Comparison of ENCODE assay signal across 1 cellular context in genomic region chr1:155322953-155323728, GRCh38.
TF ChIP-seq lines count a peak whose summit lies in the region.

No MANE protein-coding gene starts in this region.

TF ChIP-seq in HEK293, 187 proteins besides CTCF, POLR2A, EP300 and RAD21 (continued from another document):
- TF ChIP-seq PRDM2 (tag by site-specific recombination; IDR thresholded peaks at IDR 0.05; ENCODE audit: borderline replicate concordance) (no peak), EGR2 (tag by site-specific recombination; IDR thresholded peaks at IDR 0.05; ENCODE audit: low read depth) (no peak), INSM2 (tag by site-specific recombination; IDR thresholded peaks at IDR 0.05) (no peak; the same call in 1 of the 2 replicates), ZNF324 (tag by site-specific recombination; IDR thresholded peaks at IDR 0.05) (peak; percentile 88; the same call in 1 of the 2 replicates), ZNF280C (tag by site-specific recombination; IDR thresholded peaks at IDR 0.05) (no peak), ZNF639 (tag by site-specific recombination; IDR thresholded peaks at IDR 0.05) (peak; percentile 42; the same call in 1 of the 2 replicates), ZNF561 (tag by site-specific recombination; IDR thresholded peaks at IDR 0.05; ENCODE audit: borderline replicate concordance) (peak; percentile 78; the same call in 1 of the 2 replicates), BCL11B (tag by site-specific recombination; IDR thresholded peaks at IDR 0.05; ENCODE audit: low read depth) (peak; percentile 87), ZNF677 (tag by site-specific recombination; IDR thresholded peaks at IDR 0.05) (no peak), ZBTB17 (tag by site-specific recombination; IDR thresholded peaks at IDR 0.05) (peak; percentile 66), ZNF48 (tag by site-specific recombination; IDR thresholded peaks at IDR 0.05) (no peak), ZSCAN18 (tag by site-specific recombination; IDR thresholded peaks at IDR 0.05) (no peak), ZSCAN23 (tag by site-specific recombination; IDR thresholded peaks at IDR 0.05) (no peak; the same call in 1 of the 2 replicates), OVOL3 (tag by site-specific recombination; IDR thresholded peaks at IDR 0.05) (no peak), ZNF514 (tag by site-specific recombination; IDR thresholded peaks at IDR 0.05) (no peak), ZEB2 (tag by site-specific recombination; IDR thresholded peaks at IDR 0.05) (peak; percentile 96), ZNF571 (tag by site-specific recombination; IDR thresholded peaks at IDR 0.05) (no peak), PRDM1 (tag by site-specific recombination; IDR thresholded peaks at IDR 0.05) (no peak), ZNF19 (tag by site-specific recombination; IDR thresholded peaks at IDR 0.05; ENCODE audit: low read depth) (no peak), ZNF600 (tag by site-specific recombination; IDR thresholded peaks at IDR 0.05) (peak; percentile 84), ZBTB20 (tag by site-specific recombination; IDR thresholded peaks at IDR 0.05) (peak; percentile 89), ZNF585B (tag by site-specific recombination; IDR thresholded peaks at IDR 0.05) (no peak), ZNF121 (tag by site-specific recombination; IDR thresholded peaks at IDR 0.05) (no peak), ZSCAN5A (tag by site-specific recombination; IDR thresholded peaks at IDR 0.05) (no peak), ZBTB1 (tag by site-specific recombination; IDR thresholded peaks at IDR 0.05) (no peak), ZIC2 (tag by site-specific recombination; IDR thresholded peaks at IDR 0.05) (no peak; the same call in none of the 2 replicates), KLF7 (tag by site-specific recombination; IDR thresholded peaks at IDR 0.05; ENCODE audit: borderline replicate concordance) (peak; percentile 45; the same call in 1 of the 2 replicates), ZNF416 (tag by site-specific recombination; IDR thresholded peaks at IDR 0.05) (no peak), ZNF549 (tag by site-specific recombination; IDR thresholded peaks at IDR 0.05) (no peak), ZNF2 (tag by site-specific recombination; IDR thresholded peaks at IDR 0.05) (peak; percentile 84)
- TF ChIP-seq, protein P1, sequence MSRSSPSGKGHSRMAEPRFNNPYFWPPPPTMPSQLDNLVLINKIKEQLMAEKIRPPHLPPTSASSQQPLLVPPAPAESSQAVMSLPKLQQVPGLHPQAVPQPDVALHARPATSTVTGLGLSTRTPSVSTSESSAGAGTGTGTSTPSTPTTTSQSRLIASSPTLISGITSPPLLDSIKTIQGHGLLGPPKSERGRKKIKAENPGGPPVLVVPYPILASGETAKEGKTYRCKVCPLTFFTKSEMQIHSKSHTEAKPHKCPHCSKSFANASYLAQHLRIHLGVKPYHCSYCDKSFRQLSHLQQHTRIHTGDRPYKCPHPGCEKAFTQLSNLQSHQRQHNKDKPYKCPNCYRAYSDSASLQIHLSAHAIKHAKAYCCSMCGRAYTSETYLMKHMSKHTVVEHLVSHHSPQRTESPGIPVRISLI (tag by site-specific recombination; IDR thresholded peaks at IDR 0.05), result no peak
- TF ChIP-seq, protein P2, sequence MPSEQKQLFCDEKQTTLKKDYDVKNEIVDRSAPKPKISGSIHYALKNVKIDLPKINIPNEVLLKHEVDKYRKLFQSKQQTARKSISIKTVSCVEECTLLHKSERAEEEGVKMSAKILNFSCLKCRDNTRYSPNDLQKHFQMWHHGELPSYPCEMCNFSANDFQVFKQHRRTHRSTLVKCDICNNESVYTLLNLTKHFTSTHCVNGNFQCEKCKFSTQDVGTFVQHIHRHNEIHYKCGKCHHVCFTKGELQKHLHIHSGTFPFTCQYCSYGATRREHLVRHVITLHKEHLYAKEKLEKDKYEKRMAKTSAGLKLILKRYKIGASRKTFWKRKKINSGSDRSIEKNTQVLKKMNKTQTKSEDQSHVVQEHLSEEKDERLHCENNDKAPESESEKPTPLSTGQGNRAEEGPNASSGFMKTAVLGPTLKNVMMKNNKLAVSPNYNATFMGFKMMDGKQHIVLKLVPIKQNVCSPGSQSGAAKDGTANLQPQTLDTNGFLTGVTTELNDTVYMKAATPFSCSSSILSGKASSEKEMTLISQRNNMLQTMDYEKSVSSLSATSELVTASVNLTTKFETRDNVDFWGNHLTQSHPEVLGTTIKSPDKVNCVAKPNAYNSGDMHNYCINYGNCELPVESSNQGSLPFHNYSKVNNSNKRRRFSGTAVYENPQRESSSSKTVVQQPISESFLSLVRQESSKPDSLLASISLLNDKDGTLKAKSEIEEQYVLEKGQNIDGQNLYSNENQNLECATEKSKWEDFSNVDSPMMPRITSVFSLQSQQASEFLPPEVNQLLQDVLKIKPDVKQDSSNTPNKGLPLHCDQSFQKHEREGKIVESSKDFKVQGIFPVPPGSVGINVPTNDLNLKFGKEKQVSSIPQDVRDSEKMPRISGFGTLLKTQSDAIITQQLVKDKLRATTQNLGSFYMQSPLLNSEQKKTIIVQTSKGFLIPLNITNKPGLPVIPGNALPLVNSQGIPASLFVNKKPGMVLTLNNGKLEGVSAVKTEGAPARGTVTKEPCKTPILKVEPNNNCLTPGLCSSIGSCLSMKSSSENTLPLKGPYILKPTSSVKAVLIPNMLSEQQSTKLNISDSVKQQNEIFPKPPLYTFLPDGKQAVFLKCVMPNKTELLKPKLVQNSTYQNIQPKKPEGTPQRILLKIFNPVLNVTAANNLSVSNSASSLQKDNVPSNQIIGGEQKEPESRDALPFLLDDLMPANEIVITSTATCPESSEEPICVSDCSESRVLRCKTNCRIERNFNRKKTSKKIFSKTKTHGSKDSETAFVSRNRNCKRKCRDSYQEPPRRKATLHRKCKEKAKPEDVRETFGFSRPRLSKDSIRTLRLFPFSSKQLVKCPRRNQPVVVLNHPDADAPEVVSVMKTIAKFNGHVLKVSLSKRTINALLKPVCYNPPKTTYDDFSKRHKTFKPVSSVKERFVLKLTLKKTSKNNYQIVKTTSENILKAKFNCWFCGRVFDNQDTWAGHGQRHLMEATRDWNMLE (tag by site-specific recombination; conservative IDR thresholded peaks at IDR 0.05; ENCODE audit: low read depth), result no peak
- TF ChIP-seq, protein P3, sequence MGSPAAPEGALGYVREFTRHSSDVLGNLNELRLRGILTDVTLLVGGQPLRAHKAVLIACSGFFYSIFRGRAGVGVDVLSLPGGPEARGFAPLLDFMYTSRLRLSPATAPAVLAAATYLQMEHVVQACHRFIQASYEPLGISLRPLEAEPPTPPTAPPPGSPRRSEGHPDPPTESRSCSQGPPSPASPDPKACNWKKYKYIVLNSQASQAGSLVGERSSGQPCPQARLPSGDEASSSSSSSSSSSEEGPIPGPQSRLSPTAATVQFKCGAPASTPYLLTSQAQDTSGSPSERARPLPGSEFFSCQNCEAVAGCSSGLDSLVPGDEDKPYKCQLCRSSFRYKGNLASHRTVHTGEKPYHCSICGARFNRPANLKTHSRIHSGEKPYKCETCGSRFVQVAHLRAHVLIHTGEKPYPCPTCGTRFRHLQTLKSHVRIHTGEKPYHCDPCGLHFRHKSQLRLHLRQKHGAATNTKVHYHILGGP (tag by site-specific recombination; IDR thresholded peaks at IDR 0.05), result no peak
